ENCODE assay signal across 14 cellular contexts in genomic region chr19:55034751-55035150, GRCh38. TPM values are rescaled to one million over a fixed set of nuclear protein-coding genes. Genes with fewer than 3 reads are reported as not detected.
A peak's percentile ranks its signal among the peaks of the same experiment; 100 is the strongest.
DNase-seq lines count a peak whose midpoint lies in the region; ATAC-seq, FAIRE-seq and TF ChIP-seq lines count a peak whose summit lies in the region.
"Had no signal": no experiment of that assay in that cellular context is flagged by ENCODE, and none has a peak within 500 bp of the region (broad histone marks: within the 10 kb centered on the region; RNA-seq: fewer than 3 reads in every experiment).

No MANE protein-coding gene starts in this region.

- H3K9ac ChIP-seq in K562 (ENCODE audit: insufficient read depth in 1 of 2, low read depth in 2 of 2, low read length in 2 of 2), result peak overlapping the region; percentile 43 to 68; a peak in 3 of 4 replicates
- H3K9ac ChIP-seq in kidney (ENCODE audit: low read length in 2 of 2), result no peak overlapping the region
- H3K9ac ChIP-seq: BLaER1 had no signal

- TF ChIP-seq RAD21 in K562 (CRISPR knock-in tag; conservative IDR thresholded peaks at IDR 0.05 in 1 of 2, IDR thresholded peaks at IDR 0.05 in 1 of 2), result no peak

- H3K79me2 ChIP-seq in K562 (ENCODE audit: control insufficient read depth, insufficient read depth, low read length), result peaks cover 92% of the 10 kb centered on the region
- no peaks in the 10 kb centered on the region for H3K79me2 ChIP-seq in osteoblast (ENCODE audit: insufficient read depth, low read length)

- H3K9me3 ChIP-seq in K562 (replicated peaks; ENCODE audit: control insufficient read depth, insufficient read depth, low read depth, low read length) (no peaks in the 10 kb centered on the region), kidney (ENCODE audit: control insufficient read depth in 1 of 2, low read length in 2 of 2) (no peaks in the 10 kb centered on the region), osteoblast (ENCODE audit: low read depth, low read length) (no peaks in the 10 kb centered on the region), aorta (ENCODE audit: control insufficient read depth, low read length) (no peaks in the 10 kb centered on the region)
- H3K9me3 ChIP-seq: A549 had no signal

- in situ Hi-C loops in K562 (cut with MboI), result no loop called here

- no peaks in the 10 kb centered on the region for H3K9me1 ChIP-seq in K562 (ENCODE audit: control insufficient read depth, insufficient read depth, low read length)

- POLR2A ChIA-PET in K562 (lab: Yijun Ruan, JAX), result interaction anchor here (0.5 to 1.8 kb wide), 5 partner anchors 9 to 133 kb away, joined by 3 to 5 read pairs (median 3); no protein-coding TSS in a partner anchor

- H3K4me2 ChIP-seq in K562 (ENCODE audit: insufficient read depth, low read length), result peak overlapping the region; percentile 69
- no peak overlapping the region for H3K4me2 ChIP-seq in osteoblast (ENCODE audit: insufficient read depth, low read length)
- H3K4me2 ChIP-seq: A549, BLaER1, GM23338 had no signal

- ATAC-seq in K562, result no peak
- no peak for ATAC-seq in HG02840 (IDR thresholded peaks at IDR 0.05; ENCODE audit: low FRiP score, unreplicated experiment)
- no peak for ATAC-seq in aorta (ENCODE audit: low FRiP score)
- ATAC-seq: A549, GM23338 had no signal

- 74% methylated on average over 11 of the region's 13 CpGs for WGBS in K562 (ENCODE audit: insufficient coverage, low coverage, missing lambda C conversion rate)
- WGBS in aorta, 2 donors, result 91 to 93% methylated on average over 13 of the region's 13 CpGs

- H3K4me3 ChIP-seq in K562, result peak overlapping the region; percentile 24; the same call in 1 of the 2 replicates
- no peak overlapping the region for H3K4me3 ChIP-seq in kidney (ENCODE audit: low read length in 2 of 2)
- H3K4me3 ChIP-seq in osteoblast (ENCODE audit: insufficient read depth, low read length), result no peak overlapping the region
- no peak overlapping the region for H3K4me3 ChIP-seq in aorta (ENCODE audit: low read length in 2 of 2)
- H3K4me3 ChIP-seq: A549, BLaER1, GM23338 had no signal

- DNase-seq in K562 (ENCODE audit: extremely low read depth in 1 of 4, low spot score in 3 of 4), result no peak
- peak; percentile 36 for DNase-seq in kidney
- peak; percentile 67 for DNase-seq in osteoblast (ENCODE audit: insufficient read length, low spot score, missing footprints)
- no peak for DNase-seq in Ammon's horn (ENCODE audit: low spot score)
- no peak for DNase-seq in aorta
- DNase-seq: AML-193; CD4-positive, alpha-beta memory T cell; DMS79 treated with DMSO at 0.1 percent for 48 hours; GF-D8 had no signal

- no peak for TF ChIP-seq EP300 in K562 (IDR thresholded peaks at IDR 0.05; ENCODE audit: low read length)

- peaks cover 45% of the 10 kb centered on the region for H3K36me3 ChIP-seq in K562 (ENCODE audit: control insufficient read depth, insufficient read depth, low read length)
- no peaks in the 10 kb centered on the region for H3K36me3 ChIP-seq in kidney (ENCODE audit: control insufficient read depth in 1 of 2, insufficient read depth in 2 of 2, low read length in 2 of 2)
- no peaks in the 10 kb centered on the region for H3K36me3 ChIP-seq in osteoblast (ENCODE audit: insufficient read depth, low read length)
- H3K36me3 ChIP-seq in aorta (ENCODE audit: control insufficient read depth in 1 of 2, insufficient read depth in 2 of 2, low read length in 1 of 2), result no peaks in the 10 kb centered on the region

- intact Hi-C loops in K562 (cut with micrococcal nuclease) (no loop called here), kidney (cut with DNase I) (no loop called here), aorta (cut with DNase I) (no loop called here)

- 0 out of 2 replicates have a peak, but pooled peaks cover 2% of the 10 kb centered on the region for H4K20me1 ChIP-seq in K562 (replicated peaks; ENCODE audit: control insufficient read depth, insufficient read depth, low read length)
- H4K20me1 ChIP-seq in osteoblast (ENCODE audit: insufficient read depth, low read length), result no peaks in the 10 kb centered on the region

- TF ChIP-seq POLR2A in K562 (conservative IDR thresholded peaks at IDR 0.05), result no peak

- CTCF ChIA-PET in K562 (lab: Yijun Ruan, JAX; ENCODE audit: low intra/inter-chr PET ratio), result no interaction called here

- H3K27ac ChIP-seq in K562 (ENCODE audit: extremely low read depth, low read depth, low read length) (peak overlapping the region; percentile 54), kidney (ENCODE audit: low read depth in 2 of 2, low read length in 2 of 2) (no peak overlapping the region), osteoblast (ENCODE audit: low read depth, low read length) (no peak overlapping the region), aorta (ENCODE audit: low read depth in 1 of 2, low read length in 2 of 2) (no peak overlapping the region)
- H3K27ac ChIP-seq: A549, BLaER1 had no signal

- H2AFZ ChIP-seq in K562 (ENCODE audit: low read depth, low read length) (no peak overlapping the region), osteoblast (ENCODE audit: low read length) (no peak overlapping the region)
- H2AFZ ChIP-seq: GM23338 had no signal

- no peak for TF ChIP-seq CTCF in K562 (IDR thresholded peaks at IDR 0.05 in 2 of 3, conservative IDR thresholded peaks at IDR 0.05 in 1 of 3; ENCODE audit: insufficient read depth in 2 of 3, low read depth in 1 of 3, low read length in 3 of 3)
- no peak for TF ChIP-seq CTCF in kidney (IDR thresholded peaks at IDR 0.05; ENCODE audit: borderline replicate concordance, extremely low read depth, insufficient read depth)
- TF ChIP-seq CTCF in osteoblast (IDR thresholded peaks at IDR 0.05; ENCODE audit: extremely low read depth, low read depth, low read length), result no peak

- peaks cover 28 to 31% of the 10 kb centered on the region in 2 experiments; a peak in 4 of 5 replicates for H3K4me1 ChIP-seq in K562 (replicated peaks in 1 of 2; ENCODE audit: control insufficient read depth in 2 of 2, insufficient read depth in 2 of 2, low read length in 2 of 2)
- no peaks in the 10 kb centered on the region for H3K4me1 ChIP-seq in kidney (ENCODE audit: control insufficient read depth in 1 of 2, insufficient read depth in 1 of 2, low read depth in 1 of 2, low read length in 2 of 2)
- no peaks in the 10 kb centered on the region for H3K4me1 ChIP-seq in osteoblast (ENCODE audit: insufficient read depth, low read length)
- no peaks in the 10 kb centered on the region for H3K4me1 ChIP-seq in aorta (ENCODE audit: control insufficient read depth in 1 of 2, insufficient read depth in 2 of 2, low read length in 2 of 2)
- H3K4me1 ChIP-seq: A549 had no signal

- FAIRE-seq in K562 (lab: Jason Lieb, UNC) (no peak), kidney (lab: Jason Lieb, UNC) (no peak)
- FAIRE-seq: A549, H54 had no signal

- no TSS peak for BruUV-seq in K562 (replicated peaks; lab: Mats Ljungman, UMichigan)

- H3K27me3 ChIP-seq in K562 (ENCODE audit: control insufficient read depth in 2 of 2, insufficient read depth in 2 of 2, low read length in 2 of 2), result no peaks in the 10 kb centered on the region
- H3K27me3 ChIP-seq in osteoblast (ENCODE audit: insufficient read depth, low read length), result no peaks in the 10 kb centered on the region
- H3K27me3 ChIP-seq in aorta (ENCODE audit: control insufficient read depth in 1 of 2, insufficient read depth in 2 of 2, low read length in 1 of 2), result no peaks in the 10 kb centered on the region
- H3K27me3 ChIP-seq: BLaER1 had no signal

RNA-seq across cellular contexts. Expression of gene GP6, which starts 3.3 kb away (rescaled TPM):
- total RNA-seq in K562 (2011; cell fraction: chromatin; rRNA removed; ENCODE audit: low replicate concordance), result 21.2 and 44.5 TPM in 2 replicates
- 22.6 and 39.5 TPM in 2 replicates for total RNA-seq in K562 (2011; cell fraction: nucleolus; rRNA removed)
- total RNA-seq in K562 (2011; cell fraction: nucleoplasm; rRNA removed), result 29.0 and 50.9 TPM in 2 replicates
- total RNA-seq in K562 (2014; rRNA removed) (9.7 and 14.7 TPM in 2 replicates), K562 (2014; rRNA removed; fragmentation: Illumina TruSeq; extraction: Trizol) (5.7 and 7.3 TPM in 2 replicates), K562 (2015; rRNA removed; fragmentation: Illumina TruSeq; extraction: Trizol) (3.1 and 3.2 TPM in 2 replicates), K562 (2021) (13.8 and 21.1 TPM in 2 replicates), kidney (0.35 TPM), osteoblast (not detected in 2 replicates), aorta (under 1 TPM; 0.27 to 0.84 TPM)
- polyA plus RNA-seq in K562 (2011; rRNA removed) (4.6 and 15.8 TPM in 2 replicates), K562 (2014; fragmentation: Illumina TruSeq; extraction: Trizol) (19.6 and 26.5 TPM in 2 replicates), K562 (2014; fragmentation: Nextera tagmentation; extraction: Ambion mirVana) (1 to 10 TPM; 5.4 to 5.7 TPM), K562 (2014; rRNA removed) (12.4 and 17.5 TPM in 2 replicates), kidney (ENCODE audit: insufficient read depth, low read depth, low replicate concordance) (0.73 TPM), aorta (under 1 TPM in 1 of 2 donors, not detected in 1; 0.08 TPM)
- 4.3 and 28.1 TPM in 2 replicates for polyA plus RNA-seq in K562 (2011; cell fraction: cytosol; rRNA removed)
- polyA plus RNA-seq in K562 (2011; cell fraction: nucleus; rRNA removed), result 3.8 and 33.4 TPM in 2 replicates
- 6.4 and 10.7 TPM in 2 replicates for polyA plus RNA-seq in K562 (2012)
- 1.9 and 8.0 TPM in 2 replicates for polyA minus RNA-seq in K562 (2011; rRNA and poly(A)+ RNA removed)
- 3.7 and 9.2 TPM in 2 replicates for polyA minus RNA-seq in K562 (2011; cell fraction: cytosol; rRNA and poly(A)+ RNA removed)
- 1.9 and 6.6 TPM in 2 replicates for polyA minus RNA-seq in K562 (2011; cell fraction: nucleus; rRNA and poly(A)+ RNA removed)
- polyA plus RNA-seq: CD4-positive, alpha-beta memory T cell had no signal

RNA-seq across cellular contexts. Expression of gene RDH13, which starts 28.2 kb away (rescaled TPM):
- 86.2 and 226 TPM in 2 replicates for total RNA-seq in K562 (2011; cell fraction: chromatin; rRNA removed; ENCODE audit: low replicate concordance)
- total RNA-seq in K562 (2011; cell fraction: nucleolus; rRNA removed), result 132 and 156 TPM in 2 replicates
- total RNA-seq in K562 (2011; cell fraction: nucleoplasm; rRNA removed), result 101 and 114 TPM in 2 replicates
- total RNA-seq in K562 (2014; rRNA removed), result 63.2 and 78.7 TPM in 2 replicates
- 25.8 and 29.2 TPM in 2 replicates for total RNA-seq in K562 (2014; rRNA removed; fragmentation: Illumina TruSeq; extraction: Trizol)
- 41.9 and 43.3 TPM in 2 replicates for total RNA-seq in K562 (2015; rRNA removed; fragmentation: Illumina TruSeq; extraction: Trizol)
- 65.7 and 70.3 TPM in 2 replicates for total RNA-seq in K562 (2021)
- 23.3 and 28.6 TPM in 2 replicates for polyA plus RNA-seq in K562 (2011; rRNA removed)
- polyA plus RNA-seq in K562 (2011; cell fraction: cytosol; rRNA removed), result 19.8 and 50.7 TPM in 2 replicates
- polyA plus RNA-seq in K562 (2011; cell fraction: nucleus; rRNA removed), result 75.3 and 114 TPM in 2 replicates
- polyA plus RNA-seq in K562 (2012), result 36.1 and 51.9 TPM in 2 replicates
- 39.5 and 44.9 TPM in 2 replicates for polyA plus RNA-seq in K562 (2014; fragmentation: Illumina TruSeq; extraction: Trizol)
- polyA plus RNA-seq in K562 (2014; fragmentation: Nextera tagmentation; extraction: Ambion mirVana), result 1 to 10 TPM; 7.5 to 9.8 TPM
- 51.2 and 53.8 TPM in 2 replicates for polyA plus RNA-seq in K562 (2014; rRNA removed)
- polyA minus RNA-seq in K562 (2011; rRNA and poly(A)+ RNA removed), result 19.9 and 43.3 TPM in 2 replicates
- 18.3 and 33.0 TPM in 2 replicates for polyA minus RNA-seq in K562 (2011; cell fraction: cytosol; rRNA and poly(A)+ RNA removed)
- 32.5 and 38.9 TPM in 2 replicates for polyA minus RNA-seq in K562 (2011; cell fraction: nucleus; rRNA and poly(A)+ RNA removed)
- 38.7 TPM for total RNA-seq in kidney
- polyA plus RNA-seq in kidney (ENCODE audit: insufficient read depth, low read depth, low replicate concordance), result 24.9 TPM
- total RNA-seq in osteoblast, result 9.7 and 12.7 TPM in 2 replicates
- 10 to 100 TPM in 1 of 2 donors, 1 to 10 TPM in 1; 8.9 to 14.4 TPM for total RNA-seq in aorta
- polyA plus RNA-seq in aorta, result 10 to 100 TPM in 1 of 2 donors, 1 to 10 TPM in 1; 3.4 to 12.4 TPM

RNA-seq across cellular contexts. Expression of gene EPS8L1, which starts 40.9 kb away (rescaled TPM):
- total RNA-seq in K562 (2011; cell fraction: chromatin; rRNA removed; ENCODE audit: low replicate concordance), result 21.2 and 53.9 TPM in 2 replicates
- 25.4 and 29.5 TPM in 2 replicates for total RNA-seq in K562 (2011; cell fraction: nucleolus; rRNA removed)
- 24.6 and 30.8 TPM in 2 replicates for total RNA-seq in K562 (2011; cell fraction: nucleoplasm; rRNA removed)
- total RNA-seq in K562 (2014; rRNA removed), result 18.1 and 21.3 TPM in 2 replicates
- 6.8 and 8.0 TPM in 2 replicates for total RNA-seq in K562 (2014; rRNA removed; fragmentation: Illumina TruSeq; extraction: Trizol)
- total RNA-seq in K562 (2015; rRNA removed; fragmentation: Illumina TruSeq; extraction: Trizol), result 9.6 and 11.5 TPM in 2 replicates
- total RNA-seq in K562 (2021), result 17.3 and 18.9 TPM in 2 replicates
- 11.9 and 13.2 TPM in 2 replicates for polyA plus RNA-seq in K562 (2011; rRNA removed)
- 9.1 and 15.2 TPM in 2 replicates for polyA plus RNA-seq in K562 (2011; cell fraction: cytosol; rRNA removed)
- 39.1 and 62.6 TPM in 2 replicates for polyA plus RNA-seq in K562 (2011; cell fraction: nucleus; rRNA removed)
- 22.7 and 23.7 TPM in 2 replicates for polyA plus RNA-seq in K562 (2012)
- 13.5 and 14.0 TPM in 2 replicates for polyA plus RNA-seq in K562 (2014; fragmentation: Illumina TruSeq; extraction: Trizol)
- under 1 TPM; 0.35 to 0.59 TPM for polyA plus RNA-seq in K562 (2014; fragmentation: Nextera tagmentation; extraction: Ambion mirVana)
- 15.9 and 22.1 TPM in 2 replicates for polyA plus RNA-seq in K562 (2014; rRNA removed)
- polyA minus RNA-seq in K562 (2011; rRNA and poly(A)+ RNA removed), result 3.1 and 7.7 TPM in 2 replicates
- polyA minus RNA-seq in K562 (2011; cell fraction: cytosol; rRNA and poly(A)+ RNA removed), result 5.2 and 6.4 TPM in 2 replicates
- polyA minus RNA-seq in K562 (2011; cell fraction: nucleus; rRNA and poly(A)+ RNA removed), result 10.0 and 12.8 TPM in 2 replicates
- total RNA-seq in kidney, result 95.0 TPM
- 45.4 TPM for polyA plus RNA-seq in kidney (ENCODE audit: insufficient read depth, low read depth, low replicate concordance)
- total RNA-seq in osteoblast, result 0.29 and 1.1 TPM in 2 replicates
- total RNA-seq in aorta, result 1 to 10 TPM in 1 of 2 donors, under 1 TPM in 1; 0.81 to 4.1 TPM
- 10 to 100 TPM in 1 of 2 donors, under 1 TPM in 1; 0.38 to 10.8 TPM for polyA plus RNA-seq in aorta

Comparison
In these comparisons a context has a peak if more than half of its experiments do, and no peak if none do; other contexts are left out.
1. DNase-seq: peak in kidney (single experiment) and osteoblast (single experiment); none in K562 (0 of 4), Ammon's horn (single experiment) and aorta (0 of 2).
2. H3K9ac ChIP-seq: peak in K562 (2 of 2); none in kidney (0 of 2).